ENCODE assay signal across 13 cellular contexts in genomic region chr14:51304956-51305355, GRCh38.
DNase-seq lines count a peak whose midpoint lies in the region; ATAC-seq and TF ChIP-seq lines count a peak whose summit lies in the region.
"Had no signal": no experiment of that assay in that cellular context is flagged by ENCODE, and none has a peak within 500 bp of the region (broad histone marks: within the 10 kb centered on the region; RNA-seq: fewer than 3 reads in every experiment).

No MANE protein-coding gene starts in this region.

- no peaks in the 10 kb centered on the region for H3K79me1 ChIP-seq in neuronal stem cell (ENCODE audit: low read depth, low read length)

- no peak overlapping the region for H3K9ac ChIP-seq in neuronal stem cell (ENCODE audit: low read depth, low read length, poor library complexity)
- H3K9ac ChIP-seq: neural progenitor cell had no signal

- H3K18ac ChIP-seq in neuronal stem cell (ENCODE audit: low read length) = no peak overlapping the region

- no peak overlapping the region for H3K23ac ChIP-seq in neuronal stem cell (ENCODE audit: low read depth, low read length, poor library complexity)

- H3K4me1 ChIP-seq in Panc1 (ENCODE audit: control insufficient read depth, insufficient read depth, low read length) (no peaks in the 10 kb centered on the region), neuronal stem cell (ENCODE audit: control insufficient read depth in 2 of 2, insufficient read depth in 1 of 2, low read depth in 1 of 2, low read length in 2 of 2) (peaks cover 1 to 18% of the 10 kb centered on the region in 2 donors), GM23338 (ENCODE audit: insufficient read depth) (peaks cover 15% of the 10 kb centered on the region)
- H3K4me1 ChIP-seq: neural progenitor cell had no signal

- H2AFZ ChIP-seq in neuronal stem cell (ENCODE audit: low read length) (peak overlapping the region; percentile 27), GM23338 (no peak overlapping the region)
- H2AFZ ChIP-seq: neural progenitor cell had no signal

- no TSS peak for BruUV-seq in Panc1 (replicated peaks; lab: Mats Ljungman, UMichigan)

- DNase-seq in EL (peak; percentile 96), Panc1 (ENCODE audit: low read depth, low spot score) (no peak), dedifferentiated amniotic fluid mesenchymal stem cell (ENCODE audit: extremely low spot score) (peak; percentile 91), neuronal stem cell (ENCODE audit: low spot score) (no peak), GM23338 (ENCODE audit: low spot score) (no peak), germinal center (ENCODE audit: low spot score) (no peak), NCI-H1105 treated with DMSO at 0.1 percent for 48 hours (lab: John Stamatoyannopoulos, UW) (no peak), activated gamma-delta T cell (lab: John Stamatoyannopoulos, UW) (no peak)
- DNase-seq: activated B cell treated with CpG ODN at 0.5 μM for 24 hours; activated naive CD8-positive, alpha-beta T cell treated with anti-CD3 and anti-CD28 coated beads, Interleukin-2, amount 10 ng/mL, durations not matched to agents 7 days and 5 days; heart left ventricle; NK-92 treated with Interleukin-12 subunit alpha and Interleukin-12 subunit beta, amount 100 ng/mL, for 24 hours had no signal

- TF ChIP-seq CTCF in Panc1 (IDR thresholded peaks at IDR 0.05) = no peak
- no peak for TF ChIP-seq CTCF in GM23338 (conservative IDR thresholded peaks at IDR 0.05; ENCODE audit: low read depth in 2 of 2)

- H4K91ac ChIP-seq in neuronal stem cell (ENCODE audit: low read depth, low read length, poor library complexity) = no peak overlapping the region

- H3K79me2 ChIP-seq in GM23338 (replicated peaks; ENCODE audit: insufficient read depth) = no peaks in the 10 kb centered on the region

- no peak overlapping the region for H2BK5ac ChIP-seq in neuronal stem cell (ENCODE audit: low read length)

- no peaks in the 10 kb centered on the region for H3K36me3 Mint-ChIP-seq in GM23338 (ENCODE audit: low read depth)
- H3K36me3 Mint-ChIP-seq: activated naive CD8-positive, alpha-beta T cell treated with anti-CD3 and anti-CD28 coated beads, Interleukin-2, amount 10 ng/mL, durations not matched to agents 7 days and 5 days; neural progenitor cell had no signal

- no peak overlapping the region for H2BK12ac ChIP-seq in neuronal stem cell (ENCODE audit: low read length)

- no peaks in the 10 kb centered on the region for H3K36me3 ChIP-seq in Panc1 (ENCODE audit: control insufficient read depth, insufficient read depth, low read length)
- no peaks in the 10 kb centered on the region for H3K36me3 ChIP-seq in neuronal stem cell (replicated peaks in 1 of 2; ENCODE audit: control insufficient read depth in 2 of 2, insufficient read depth in 2 of 2, low read length in 2 of 2)
- H3K36me3 ChIP-seq in GM23338 (ENCODE audit: insufficient read depth) = no peaks in the 10 kb centered on the region
- H3K36me3 ChIP-seq: heart left ventricle, neural progenitor cell had no signal

- H3K4me3 Mint-ChIP-seq in GM23338 = no peak overlapping the region
- H3K4me3 Mint-ChIP-seq: activated B cell treated with CpG ODN at 0.5 μM for 24 hours; activated naive CD8-positive, alpha-beta T cell treated with anti-CD3 and anti-CD28 coated beads, Interleukin-2, amount 10 ng/mL, durations not matched to agents 7 days and 5 days; neural progenitor cell had no signal

- no peak overlapping the region for H3K14ac ChIP-seq in neuronal stem cell (ENCODE audit: low read length)

- H4K8ac ChIP-seq in neuronal stem cell (ENCODE audit: low read depth, low read length) = no peak overlapping the region

- H3K27me3 ChIP-seq in Panc1 (ENCODE audit: control insufficient read depth, insufficient read depth, low read length) = no peaks in the 10 kb centered on the region
- H3K27me3 ChIP-seq in neuronal stem cell (ENCODE audit: control insufficient read depth in 3 of 3, insufficient read depth in 3 of 3, low read depth in 1 of 3, low read length in 3 of 3) = peaks cover 0 to 15% (median 0%) of the 10 kb centered on the region in 3 experiments
- H3K27me3 ChIP-seq in GM23338 (ENCODE audit: insufficient read depth) = no peaks in the 10 kb centered on the region
- H3K27me3 ChIP-seq: heart left ventricle, neural progenitor cell had no signal

- POLR2A ChIA-PET in Panc1 (lab: Charles Lee) = no interaction called here

- H3K4me1 Mint-ChIP-seq in GM23338 = peaks cover 19% of the 10 kb centered on the region
- H3K4me1 Mint-ChIP-seq: activated B cell treated with CpG ODN at 0.5 μM for 24 hours had no signal

- intact Hi-C loops in Panc1 (cut with micrococcal nuclease; ENCODE audit: unreplicated experiment) = no loop called here

- no CpG with 5 or more reads among the region's 4 CpGs for WGBS in neuronal stem cell (ENCODE audit: extremely low coverage in 2 of 2, insufficient read length in 2 of 2, insufficient replicate concordance in 1 of 2), 2 donors

- H3K4me3 ChIP-seq in Panc1 (ENCODE audit: low read depth in 2 of 2, low read length in 2 of 2) = no peak overlapping the region
- H3K4me3 ChIP-seq in neuronal stem cell (ENCODE audit: low read length in 2 of 2) = no peak overlapping the region
- H3K4me3 ChIP-seq in GM23338 = no peak overlapping the region
- H3K4me3 ChIP-seq: heart left ventricle, neural progenitor cell had no signal

- in situ Hi-C loops in Panc1 (cut with HindIII; ENCODE audit: low pct_unique_long_range_greater_than_20kb, low sequenced_read_pairs) = no loop called here

- no peak overlapping the region for H3K27ac Mint-ChIP-seq in GM23338
- H3K27ac Mint-ChIP-seq: activated B cell treated with CpG ODN at 0.5 μM for 24 hours; activated naive CD8-positive, alpha-beta T cell treated with anti-CD3 and anti-CD28 coated beads, Interleukin-2, amount 10 ng/mL, durations not matched to agents 7 days and 5 days; neural progenitor cell had no signal

- peaks cover 1% of the 10 kb centered on the region for H3K27me3 Mint-ChIP-seq in GM23338 (ENCODE audit: insufficient read depth, low read depth, poor library complexity)

- H2AK5ac ChIP-seq in neuronal stem cell (ENCODE audit: low read depth, low read length) = no peak overlapping the region

- no peak overlapping the region for H3K27ac ChIP-seq in Panc1 (ENCODE audit: low read length)
- no peak overlapping the region for H3K27ac ChIP-seq in neuronal stem cell (replicated peaks; ENCODE audit: low read length)
- H3K27ac ChIP-seq in GM23338 (ENCODE audit: low read depth) = no peak overlapping the region
- H3K27ac ChIP-seq: heart left ventricle, neural progenitor cell had no signal

- no peaks in the 10 kb centered on the region for H3F3A ChIP-seq in GM23338 (replicated peaks; ENCODE audit: low read depth)

- no peak overlapping the region for H2BK120ac ChIP-seq in neuronal stem cell (ENCODE audit: low read depth, low read length)

- H3K9me3 Mint-ChIP-seq in GM23338 = no peaks in the 10 kb centered on the region
- H3K9me3 Mint-ChIP-seq: activated B cell treated with CpG ODN at 0.5 μM for 24 hours; activated naive CD8-positive, alpha-beta T cell treated with anti-CD3 and anti-CD28 coated beads, Interleukin-2, amount 10 ng/mL, durations not matched to agents 7 days and 5 days; neural progenitor cell had no signal

- H2BK15ac ChIP-seq in neuronal stem cell (ENCODE audit: low read length) = no peak overlapping the region

- peak; percentile 68 for ATAC-seq in Panc1
- no peak; the same call in 2 of the 3 replicates for ATAC-seq in GM23338

- H3K9me3 ChIP-seq in Panc1 (ENCODE audit: control insufficient read depth, insufficient read depth, low read depth, low read length) = no peaks in the 10 kb centered on the region
- no peaks in the 10 kb centered on the region for H3K9me3 ChIP-seq in neuronal stem cell (replicated peaks in 1 of 2; ENCODE audit: control insufficient read depth in 2 of 2, insufficient read depth in 1 of 2, low read depth in 1 of 2, low read length in 2 of 2)
- H3K9me3 ChIP-seq: heart left ventricle had no signal

- H3K4me2 ChIP-seq in neuronal stem cell (ENCODE audit: insufficient read depth, low read length, poor library complexity, severe bottlenecking) = no peak overlapping the region
- no peak overlapping the region for H3K4me2 ChIP-seq in GM23338
- H3K4me2 ChIP-seq: neural progenitor cell had no signal

- no peak overlapping the region for H3K4ac ChIP-seq in neuronal stem cell (ENCODE audit: low read length)

- peaks cover 3% of the 10 kb centered on the region; the same call in 1 of the 2 replicates for H3K9me2 ChIP-seq in GM23338 (ENCODE audit: insufficient read depth)

- CTCF ChIA-PET in Panc1 (lab: Charles Lee) = no interaction called here

- no peaks in the 10 kb centered on the region for H4K20me1 ChIP-seq in GM23338 (replicated peaks; ENCODE audit: insufficient read depth)

TF ChIP-seq in GM23338, 12 proteins besides CTCF, POLR2A, EP300 and RAD21:
- no peak for TF ChIP-seq ZNF114 (CRISPR knock-in tag; IDR thresholded peaks at IDR 0.05)
TF ChIP-seq in GM23338: peak in this region for 0.

Comparison
In these comparisons a context has a peak if more than half of its experiments do, and no peak if none do; other contexts are left out.
1. DNase-seq: peak in EL (single experiment) and dedifferentiated amniotic fluid mesenchymal stem cell (single experiment); none in Panc1 (single experiment), neuronal stem cell (single experiment), GM23338 (single experiment), germinal center (single experiment), NCI-H1105 treated with DMSO at 0.1 percent for 48 hours (single experiment) and activated gamma-delta T cell (single experiment).